In genomic region chr9:69657269-69657668, GRCh38 we compare ENCODE assay signal across 19 cellular contexts.
"Had no signal": no experiment of that assay in that cellular context is flagged by ENCODE, and none has a peak within 500 bp of the region (broad histone marks: within the 10 kb centered on the region; RNA-seq: fewer than 3 reads in every experiment).

No MANE protein-coding gene starts in this region.

- H3K9me3 ChIP-seq: body of pancreas, heart right ventricle, lower lobe of right lung, upper lobe of left lung had no signal

- ATAC-seq: activated CD8-positive, alpha-beta T cell treated with anti-CD3 and anti-CD28 coated beads, Interleukin-2, amount 10 ng/mL, durations not matched to agents 7 days and 5 days; body of pancreas; lower lobe of right lung; SK-N-SH treated with all-trans-retinoic acid at 6 μM for 48 hours; stimulated activated naive CD8-positive, alpha-beta T cell treated with anti-CD3 and anti-CD28 coated beads, Interleukin-15, Interleukin-2, amounts not matched to agents 100 U/mL and 50 U/mL, for 24 hours; T-cell had no signal

- H3K4me3 ChIP-seq: body of pancreas, heart right ventricle, lower lobe of right lung, upper lobe of left lung had no signal

- H3K36me3 ChIP-seq: heart right ventricle, lower lobe of right lung, upper lobe of left lung, WERI-Rb-1 had no signal

- DNase-seq: activated CD4-positive, alpha-beta T cell treated with anti-CD3 and anti-CD28 coated beads, Interleukin-2, amount 50 U/mL, for 1 hour; activated CD4-positive, CD25-positive, alpha-beta regulatory T cell treated with anti-CD3 and anti-CD28 coated beads, Interleukin-2, amount 50 U/mL, for 72 hours; activated CD8-positive, alpha-beta T cell treated with anti-CD3 and anti-CD28 coated beads, Interleukin-2, amount 10 ng/mL, durations not matched to agents 7 days and 5 days; activated gamma-delta T cell treated with Interleukin-2 at 50 U/mL for 16 hours; anterior cingulate cortex; body of pancreas; caudate nucleus; effector CD4-positive, alpha-beta T cell; heart right ventricle; kidney; lower lobe of right lung; naive B cell; occipital lobe; stimulated activated CD4-positive, alpha-beta T cell treated with anti-CD3 and anti-CD28 coated beads, Interleukin-4, amount 100 ng/mL, for 24 hours; stimulated activated naive CD8-positive, alpha-beta T cell treated with anti-CD3 and anti-CD28 coated beads, Interleukin-15, Interleukin-2, amounts not matched to agents 100 U/mL and 50 U/mL, for 24 hours; T-cell; WERI-Rb-1 had no signal

- H3K27me3 ChIP-seq: body of pancreas, heart right ventricle, upper lobe of left lung had no signal

- H3K4me1 ChIP-seq: body of pancreas, lower lobe of right lung, upper lobe of left lung had no signal

- H3K27ac ChIP-seq: body of pancreas, heart right ventricle, lower lobe of right lung, upper lobe of left lung, WERI-Rb-1 had no signal
